Comparison of ENCODE assay signal across 3 cellular contexts in genomic region chr2:51855683-51856082, GRCh38.
TF ChIP-seq lines count a peak whose summit lies in the region.

No MANE protein-coding gene starts in this region.

TF ChIP-seq in A549, 52 proteins besides CTCF, POLR2A, EP300 and RAD21:
- TF ChIP-seq MAFK (IDR thresholded peaks at IDR 0.05; ENCODE audit: partially characterized antibody) (peak; percentile 88), RFX5 (IDR thresholded peaks at IDR 0.05) (no peak), ESRRA (IDR thresholded peaks at IDR 0.05; ENCODE audit: borderline replicate concordance, low read length) (no peak)
TF ChIP-seq in A549: peak in this region for 1.

TF ChIP-seq in IMR-90, 13 proteins besides CTCF, POLR2A, EP300 and RAD21:
- no peak for TF ChIP-seq RFX5 (IDR thresholded peaks at IDR 0.05; ENCODE audit: low read depth, low read length)
- peak; percentile 96 for TF ChIP-seq MAFK (IDR thresholded peaks at IDR 0.05; ENCODE audit: low read depth, low read length)
TF ChIP-seq in IMR-90: peak in this region for 1.

TF ChIP-seq in H1, 55 proteins besides CTCF, POLR2A, EP300 and RAD21:
- TF ChIP-seq MAX (IDR thresholded peaks at IDR 0.05) (no peak), MAFK (IDR thresholded peaks at IDR 0.05; ENCODE audit: low read depth, low read length) (peak; percentile 74; the same call in 1 of the 2 replicates)
